Comparison of ENCODE assay signal across 8 cellular contexts in the genomic region with DNA sequence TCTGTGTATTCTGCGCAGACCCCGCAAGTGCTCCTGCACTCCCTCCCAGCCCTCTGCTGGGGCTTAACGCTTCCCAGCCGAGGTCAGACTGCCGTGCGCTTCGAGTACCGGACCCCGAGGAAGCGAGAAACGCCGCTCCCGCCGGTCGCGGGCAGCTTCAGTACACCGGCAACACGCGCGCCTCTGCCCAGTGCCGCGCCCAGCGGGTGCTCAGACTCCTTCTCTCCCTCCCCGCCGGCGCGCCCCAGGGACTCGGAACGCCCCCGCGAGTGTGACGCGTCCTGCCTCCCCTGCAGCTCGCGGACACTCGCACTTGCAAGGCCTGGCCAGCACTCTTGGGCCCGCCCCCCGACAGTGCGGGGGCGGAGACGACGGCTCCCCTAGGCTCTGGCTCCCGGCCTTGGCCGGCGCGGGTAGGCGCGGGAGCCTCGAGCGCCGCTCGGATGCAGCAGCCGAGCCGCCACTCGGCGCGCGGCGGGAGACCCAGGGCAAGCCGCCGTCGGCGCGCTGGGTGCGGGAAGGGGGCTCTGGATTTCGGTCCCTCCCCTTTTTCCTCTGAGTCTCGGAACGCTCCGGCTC. TPM values are rescaled to one million over a fixed set of nuclear protein-coding genes. Genes with fewer than 3 reads are reported as not detected.
DNase-seq lines count a peak whose midpoint lies in the region; ATAC-seq and TF ChIP-seq lines count a peak whose summit lies in the region.

A gene with protein sequence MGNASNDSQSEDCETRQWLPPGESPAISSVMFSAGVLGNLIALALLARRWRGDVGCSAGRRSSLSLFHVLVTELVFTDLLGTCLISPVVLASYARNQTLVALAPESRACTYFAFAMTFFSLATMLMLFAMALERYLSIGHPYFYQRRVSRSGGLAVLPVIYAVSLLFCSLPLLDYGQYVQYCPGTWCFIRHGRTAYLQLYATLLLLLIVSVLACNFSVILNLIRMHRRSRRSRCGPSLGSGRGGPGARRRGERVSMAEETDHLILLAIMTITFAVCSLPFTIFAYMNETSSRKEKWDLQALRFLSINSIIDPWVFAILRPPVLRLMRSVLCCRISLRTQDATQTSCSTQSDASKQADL (plus strand): TSS at position 410 of the 579 bp plus-strand sequence. CDS start 237 bp downstream, outside the sequence.

- H3K27ac ChIP-seq in SK-N-MC: no peak within 1 kb of the TSS
- peak within 1 kb of the TSS; percentile 70 for H3K27ac ChIP-seq in prostate gland
- H3K27ac ChIP-seq in upper lobe of right lung: peak within 1 kb of the TSS; percentile 78

- no peak within 1 kb of the TSS for H3K9ac ChIP-seq in SK-N-MC (ENCODE audit: insufficient read length)

- no peaks in the 10 kb centered on the region for H3K27me3 ChIP-seq in prostate gland (replicated peaks; ENCODE audit: insufficient read depth)
- peaks cover 4% of the 10 kb centered on the region for H3K27me3 ChIP-seq in upper lobe of right lung

- peak within 1 kb of the TSS; percentile 74 for H3K4me3 ChIP-seq in SK-N-MC
- peak within 1 kb of the TSS; percentile 47 to 50 for H3K4me3 ChIP-seq in prostate gland
- H3K4me3 ChIP-seq in upper lobe of right lung: peak within 1 kb of the TSS; percentile 62

- H3K27ac Mint-ChIP-seq in activated naive CD4-positive, alpha-beta T cell treated with anti-CD3 and anti-CD28 coated beads, Interleukin-2, amount 50 U/mL, for 72 hours: peak within 1 kb of the TSS; percentile 61 to 73

- peak; percentile 46 for TF ChIP-seq POLR2A in prostate gland (IDR thresholded peaks at IDR 0.05)

- H3K36me3 ChIP-seq in SK-N-MC (ENCODE audit: insufficient read depth, low read length) (no peaks in the 10 kb centered on the region), prostate gland (no peaks in the 10 kb centered on the region), upper lobe of right lung (no peaks in the 10 kb centered on the region)

- H3K9me3 ChIP-seq in SK-N-MC (ENCODE audit: low read depth, low read length) (no peaks in the 10 kb centered on the region), prostate gland (no peaks in the 10 kb centered on the region), upper lobe of right lung (no peaks in the 10 kb centered on the region)

- TF ChIP-seq CTCF in prostate gland (IDR thresholded peaks at IDR 0.05) (no peak), upper lobe of right lung (IDR thresholded peaks at IDR 0.05) (no peak)

- no peaks in the 10 kb centered on the region for H3K4me1 ChIP-seq in prostate gland (replicated peaks)
- peaks cover 18% of the 10 kb centered on the region for H3K4me1 ChIP-seq in upper lobe of right lung

- WGBS in prostate gland: 1% methylated on average over 27 of the region's 69 CpGs

- intact Hi-C loops in cardiac septum (cut with DNase I) (no loop called here), prostate gland (cut with DNase I) (loop anchor here (2.0 to 10.0 kb wide), 4 partner anchors 37 to 641 kb away; a partner anchor contains a TSS), upper lobe of right lung (cut with DNase I) (no loop called here)

- no peaks in the 10 kb centered on the region for H3K9me3 Mint-ChIP-seq in activated naive CD4-positive, alpha-beta T cell treated with anti-CD3 and anti-CD28 coated beads, Interleukin-2, amount 50 U/mL, for 72 hours

- ATAC-seq in HG03432 (IDR thresholded peaks at IDR 0.05; ENCODE audit: unreplicated experiment): peak; percentile 60
- peak; percentile 65 to 82 for ATAC-seq in activated naive CD4-positive, alpha-beta T cell treated with anti-CD3 and anti-CD28 coated beads, Interleukin-2, amount 50 U/mL, for 72 hours
- ATAC-seq in upper lobe of right lung: peak; percentile 90

- H3K36me3 Mint-ChIP-seq in activated naive CD4-positive, alpha-beta T cell treated with anti-CD3 and anti-CD28 coated beads, Interleukin-2, amount 50 U/mL, for 72 hours: peaks cover 0 to 12% of the 10 kb centered on the region in 2 donors

- DNase-seq in SIG-M5 treated with dmso at 0.1 percent for 504 hours (lab: John Stamatoyannopoulos, UW; ENCODE audit: unreplicated experiment) (peak; percentile 82), SIG-M5 (lab: John Stamatoyannopoulos, UW) (no peak), SK-N-MC (ENCODE audit: low read depth, low spot score) (no peak), cardiac septum (ENCODE audit: low spot score) (peak; percentile 93), prostate gland (ENCODE audit: low spot score) (peak; percentile 60), upper lobe of right lung (peak; percentile 95)
- DNase-seq in activated naive CD4-positive, alpha-beta T cell treated with anti-CD3 and anti-CD28 coated beads, Interleukin-2, amount 50 U/mL, for 72 hours (ENCODE audit: low spot score in 2 of 2): peak; percentile 57 to 84

RNA-seq across cellular contexts. Expression of the gene that starts here (rescaled TPM):
- 1 to 10 TPM; 1.2 to 2.5 TPM for total RNA-seq in activated naive CD4-positive, alpha-beta T cell treated with anti-CD3 and anti-CD28 coated beads, Interleukin-2, amount 50 U/mL, for 72 hours
- total RNA-seq in cardiac septum: 0.75 TPM
- total RNA-seq in prostate gland: 1 to 10 TPM; 5.4 to 8.9 TPM
- 5.3 TPM for total RNA-seq in upper lobe of right lung

Comparison
In these comparisons a context has a peak if more than half of its experiments do, and no peak if none do; other contexts are left out.
1. DNase-seq: peak in SIG-M5 treated with dmso at 0.1 percent for 504 hours (single experiment), activated naive CD4-positive, alpha-beta T cell treated with anti-CD3 and anti-CD28 coated beads, Interleukin-2, amount 50 U/mL, for 72 hours (2 of 2), prostate gland (single experiment) and upper lobe of right lung (single experiment); none in SIG-M5 (single experiment) and SK-N-MC (single experiment).
2. Peak in DNase-seq in cardiac septum; RNA of the gene not detected or under 1 TPM.
3. Peak in every context shown above with its lines, with median percentiles within 50 percentile points of each other: ATAC-seq and H3K4me3 ChIP-seq.